Comparison of ENCODE assay signal across 1 cellular context in genomic region chr11:111925953-111926352, GRCh38.
TF ChIP-seq lines count a peak whose summit lies in the region.

No MANE protein-coding gene starts in this region.

TF ChIP-seq in HCT116, 20 proteins besides CTCF, POLR2A, EP300 and RAD21 (continued from another document):
- TF ChIP-seq ZBTB33 (IDR thresholded peaks at IDR 0.05; ENCODE audit: extremely low read depth, insufficient replicate concordance, low read length), result no peak
- no peak for TF ChIP-seq SP1 (IDR thresholded peaks at IDR 0.05; ENCODE audit: low read depth)
- TF ChIP-seq, protein P1, sequence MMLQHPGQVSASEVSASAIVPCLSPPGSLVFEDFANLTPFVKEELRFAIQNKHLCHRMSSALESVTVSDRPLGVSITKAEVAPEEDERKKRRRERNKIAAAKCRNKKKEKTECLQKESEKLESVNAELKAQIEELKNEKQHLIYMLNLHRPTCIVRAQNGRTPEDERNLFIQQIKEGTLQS (IDR thresholded peaks at IDR 0.05), result no peak
- no peak for TF ChIP-seq YY1 (IDR thresholded peaks at IDR 0.05; ENCODE audit: extremely low read depth, insufficient replicate concordance, low read depth, low read length)
- TF ChIP-seq ZFX (IDR thresholded peaks at IDR 0.05), result no peak
- no peak for TF ChIP-seq EZH2 (IDR thresholded peaks at IDR 0.05)
- no peak for TF ChIP-seq ZNF274 (IDR thresholded peaks at IDR 0.05; ENCODE audit: low read depth, low read length)
- TF ChIP-seq TCF7L2 (IDR thresholded peaks at IDR 0.05; ENCODE audit: borderline replicate concordance, extremely low read depth, insufficient read depth, insufficient read length), result no peak
- TF ChIP-seq JUND (IDR thresholded peaks at IDR 0.05), result no peak
- no peak for TF ChIP-seq EGR1 (IDR thresholded peaks at IDR 0.05; ENCODE audit: low read depth)
- TF ChIP-seq CBX3 (IDR thresholded peaks at IDR 0.05; ENCODE audit: low read depth), result no peak
- no peak for TF ChIP-seq EZH2phosphoT487 (IDR thresholded peaks at IDR 0.05; ENCODE audit: borderline replicate concordance)
- TF ChIP-seq ELF1 (IDR thresholded peaks at IDR 0.05; ENCODE audit: borderline replicate concordance, low read depth), result no peak
- no peak for TF ChIP-seq FOSL1 (IDR thresholded peaks at IDR 0.05; ENCODE audit: low read depth)
